ENCODE assay signal across 8 cellular contexts in genomic region chr10:80202934-80203834, GRCh38. TPM values are rescaled to one million over a fixed set of nuclear protein-coding genes. Genes with fewer than 3 reads are reported as not detected.
A peak's percentile ranks its signal among the peaks of the same experiment; 100 is the strongest.
DNase-seq lines count a peak whose midpoint lies in the region; ATAC-seq lines count a peak whose summit lies in the region.

No MANE protein-coding gene starts in this region.

- no peaks in the 10 kb centered on the region for H3K9me3 ChIP-seq in HUES48 (ENCODE audit: control insufficient read depth, insufficient read depth, low read length)

- H3K36me3 ChIP-seq in HUES48 (ENCODE audit: control insufficient read depth, insufficient read depth, low read length): no peaks in the 10 kb centered on the region

- in situ Hi-C loops in G401 (cut with HindIII; ENCODE audit: low sequenced_read_pairs): no loop called here

- peak; percentile 65 for ATAC-seq in GM21447 (IDR thresholded peaks at IDR 0.05; ENCODE audit: unreplicated experiment)

- H3K4me1 ChIP-seq in HUES48 (ENCODE audit: control insufficient read depth, insufficient read depth, low read length): peaks cover 33% of the 10 kb centered on the region

- H3K9ac ChIP-seq in HUES48 (ENCODE audit: low read depth, low read length): no peak overlapping the region

- peaks cover 15% of the 10 kb centered on the region for H3K27me3 ChIP-seq in HUES48 (ENCODE audit: control insufficient read depth, insufficient read depth, low read length)

- peak overlapping the region; percentile 12 for H3K27ac ChIP-seq in HUES48 (ENCODE audit: low read depth, low read length)

- DNase-seq in G401 (ENCODE audit: low spot score) (peak; percentile 70), T-helper 9 cell (peak; percentile 44), brain pericyte (ENCODE audit: low read depth, low spot score) (peak; percentile 86), kidney tubule cell (ENCODE audit: low spot score) (peak; percentile 91), pons (ENCODE audit: low spot score) (no peak)
- DNase-seq in stimulated activated CD4-positive, alpha-beta T cell treated with anti-CD3 and anti-CD28 coated beads, Interleukin-4, amount 100 ng/mL, for 48 hours (ENCODE audit: low read depth in 2 of 2): peak; percentile 54 to 69

- peak overlapping the region; percentile 64 for H3K4me3 ChIP-seq in HUES48 (ENCODE audit: low read depth, low read length)

RNA-seq across cellular contexts. Expression of gene ANXA11, which starts 2.2 kb away (rescaled TPM):
- 99.7 and 111 TPM in 2 replicates for total RNA-seq in G401 (2014; rRNA removed; shearing (Covaris generic))
